8 cellular contexts compared by ENCODE assay signal in genomic region chr4:159175989-159176375, GRCh38.
DNase-seq lines count a peak whose midpoint lies in the region; ATAC-seq and TF ChIP-seq lines count a peak whose summit lies in the region.

No MANE protein-coding gene starts in this region.

- H3K4me2 ChIP-seq in mammary epithelial cell (ENCODE audit: insufficient read depth, low read depth, low read length), result peak overlapping the region; percentile 74

- DNase-seq in mammary epithelial cell (no peak), breast epithelium (ENCODE audit: low spot score in 2 of 2) (no peak), left lobe of liver (ENCODE audit: low spot score) (no peak), type B pancreatic cell (ENCODE audit: extremely low spot score, unreplicated experiment) (no peak), uterus (no peak)
- no peak for DNase-seq in activated CD4-positive, CD25-positive, alpha-beta regulatory T cell (lab: John Stamatoyannopoulos, UW)

- H3K27ac ChIP-seq in mammary epithelial cell (ENCODE audit: insufficient read depth, low read depth, low read length) (peak overlapping the region; percentile 28), breast epithelium (peak overlapping the region in 1 of 2 donors; percentile 8), uterus (peak overlapping the region in 1 of 2 donors; percentile 77)

- H3K27me3 Mint-ChIP-seq in brain (no peaks in the 10 kb centered on the region), type B pancreatic cell (no peaks in the 10 kb centered on the region)

- 39% methylated on average over 4 of the region's 4 CpGs for WGBS in mammary epithelial cell (ENCODE audit: low coverage, missing lambda C conversion rate)

- TF ChIP-seq CTCF in mammary epithelial cell (conservative IDR thresholded peaks at IDR 0.05 in 1 of 2, IDR thresholded peaks at IDR 0.05 in 1 of 2; ENCODE audit: extremely low read depth in 1 of 2, insufficient read depth in 1 of 2, low read depth in 1 of 2, low read length in 2 of 2), result no peak
- no peak for TF ChIP-seq CTCF in breast epithelium (IDR thresholded peaks at IDR 0.05)
- no peak for TF ChIP-seq CTCF in brain (conservative IDR thresholded peaks at IDR 0.05)
- no peak for TF ChIP-seq CTCF in type B pancreatic cell (conservative IDR thresholded peaks at IDR 0.05)
- no peak for TF ChIP-seq CTCF in uterus (IDR thresholded peaks at IDR 0.05)

- H3K27me3 ChIP-seq in mammary epithelial cell (ENCODE audit: insufficient read depth, low read length) (no peaks in the 10 kb centered on the region), breast epithelium (no peaks in the 10 kb centered on the region), uterus (no peaks in the 10 kb centered on the region)

- peak; percentile 51 for ATAC-seq in left lobe of liver
- no peak for ATAC-seq in GM19467 (IDR thresholded peaks at IDR 0.05; ENCODE audit: unreplicated experiment)

- peaks cover 79% of the 10 kb centered on the region for H3K79me2 ChIP-seq in mammary epithelial cell (ENCODE audit: insufficient read depth, low read length)

- no peaks in the 10 kb centered on the region for H3K36me3 Mint-ChIP-seq in brain
- H3K36me3 Mint-ChIP-seq in type B pancreatic cell, result peaks cover 4% of the 10 kb centered on the region

- peak overlapping the region; percentile 57 for H2AFZ ChIP-seq in mammary epithelial cell (ENCODE audit: low read depth, low read length)

- H3K4me1 ChIP-seq in mammary epithelial cell (ENCODE audit: insufficient read depth, low read length) (peaks cover 16% of the 10 kb centered on the region), breast epithelium (peaks cover 0 to 9% of the 10 kb centered on the region in 2 donors), uterus (no peaks in the 10 kb centered on the region)

- CTCF ChIA-PET in mammary epithelial cell (lab: Charles Lee; ENCODE audit: low non-redundant PET), result interaction anchor here (0.9 kb wide), 1 partner anchor 319 kb away, joined by 5 read pairs; no protein-coding TSS in a partner anchor

- H3K4me3 ChIP-seq in mammary epithelial cell (replicated peaks in 1 of 3; ENCODE audit: insufficient read depth in 1 of 3, low read depth in 2 of 3, low read length in 3 of 3) (peak overlapping the region in 1 of 3 experiments; percentile 28), breast epithelium (peak overlapping the region in 1 of 3 donors; percentile 36), uterus (no peak overlapping the region)

- in situ Hi-C loops in mammary epithelial cell (cut with MboI; ENCODE audit: low sequenced_read_pairs in 2 of 2), result loop anchor here (5.0 to 10.0 kb wide), 2 partner anchors 304 to 321 kb away; no protein-coding TSS in a partner anchor

- TF ChIP-seq POLR2A in breast epithelium (IDR thresholded peaks at IDR 0.05) (no peak), uterus (IDR thresholded peaks at IDR 0.05) (no peak)

- intact Hi-C loops in mammary epithelial cell (cut with micrococcal nuclease) (loop anchor here (1.0 to 10.0 kb wide), 7 partner anchors 27 to 446 kb away; no protein-coding TSS in a partner anchor), breast epithelium (cut with DNase I; ENCODE audit: low total_unique reads) (no loop called here), uterus (cut with DNase I; ENCODE audit: low total_unique reads) (loop anchor here (5.0 kb wide), 1 partner anchor 324 kb away; no protein-coding TSS in a partner anchor)

- H3K4me3 Mint-ChIP-seq in brain, result peak overlapping the region; percentile 6 to 78 (median 75)
- H3K4me3 Mint-ChIP-seq in type B pancreatic cell, result peak overlapping the region; percentile 17

- H3K36me3 ChIP-seq in mammary epithelial cell (ENCODE audit: insufficient read depth, low read length) (no peaks in the 10 kb centered on the region), breast epithelium (no peaks in the 10 kb centered on the region), uterus (no peaks in the 10 kb centered on the region)

- H4K20me1 ChIP-seq in mammary epithelial cell (ENCODE audit: insufficient read depth, low read length), result peaks cover 2% of the 10 kb centered on the region

- H3K9me3 Mint-ChIP-seq in brain (no peaks in the 10 kb centered on the region), type B pancreatic cell (no peaks in the 10 kb centered on the region)

- dilution Hi-C loops in mammary epithelial cell (cut with HindIII; ENCODE audit: low sequenced_read_pairs), result no loop called here

- H3K4me1 Mint-ChIP-seq in brain (peaks cover 88% of the 10 kb centered on the region), type B pancreatic cell (ENCODE audit: unreplicated experiment) (peaks cover 54% of the 10 kb centered on the region)

- H3K9me3 ChIP-seq in mammary epithelial cell (replicated peaks; ENCODE audit: insufficient read depth, low read length), result no peaks in the 10 kb centered on the region
- no peaks in the 10 kb centered on the region for H3K9me3 ChIP-seq in breast epithelium
- H3K9me3 ChIP-seq in uterus, result no peaks in the 10 kb centered on the region

- no TSS peak for BruUV-seq in mammary epithelial cell (replicated peaks; lab: Mats Ljungman, UMichigan)

- peak overlapping the region; percentile 24 for H3K9ac ChIP-seq in mammary epithelial cell (ENCODE audit: insufficient read depth, low read length)

- H3K27ac Mint-ChIP-seq in brain, result peak overlapping the region; percentile 17 to 74 (median 63)
- H3K27ac Mint-ChIP-seq in type B pancreatic cell, result peak overlapping the region; percentile 76
